18 cellular contexts compared by ENCODE assay signal in genomic region chr16:23343643-23344612, GRCh38. TPM values are rescaled to one million over a fixed set of nuclear protein-coding genes. Genes with fewer than 3 reads are reported as not detected.
"Had no signal": no experiment of that assay in that cellular context is flagged by ENCODE, and none has a peak within 500 bp of the region (broad histone marks: within the 10 kb centered on the region; RNA-seq: fewer than 3 reads in every experiment).

No MANE protein-coding gene starts in this region.

- H3K79me2 ChIP-seq: parathyroid adenoma had no signal

- H3K9ac ChIP-seq: parathyroid adenoma had no signal

- ATAC-seq: activated CD4-positive, alpha-beta T cell treated with anti-CD3 and anti-CD28 coated beads for 36 hours; stimulated activated naive CD8-positive, alpha-beta T cell treated with anti-CD3 and anti-CD28 coated beads, Interleukin-15, Interleukin-2, amounts not matched to agents 100 U/mL and 50 U/mL, for 24 hours had no signal

- H3K36me3 ChIP-seq: tibial artery had no signal

- DNase-seq: activated CD4-positive, alpha-beta T cell treated with anti-CD3 and anti-CD28 coated beads for 36 hours; activated CD4-positive, alpha-beta T cell treated with anti-CD3 and anti-CD28 coated beads, Interleukin-2, amount 50 U/mL, for 48 hours; activated gamma-delta T cell treated with Interleukin-2 at 50 U/mL for 16 hours; activated T-cell treated with anti-CD3 and anti-CD28 coated beads for 4 hours; cerebellar nuclear complex; cortex of kidney; immature natural killer cell; stimulated activated CD4-positive, alpha-beta T cell treated with anti-CD3 and anti-CD28 coated beads, Interleukin-2, amount 100 ng/mL, for 24 hours; stimulated activated naive CD8-positive, alpha-beta T cell treated with anti-CD3 and anti-CD28 coated beads, Interleukin-15, Interleukin-2, amounts not matched to agents 100 U/mL and 50 U/mL, for 24 hours; substantia nigra; tibial artery had no signal

- H2AFZ ChIP-seq: parathyroid adenoma had no signal

- H3K4me3 Mint-ChIP-seq: activated CD4-positive, alpha-beta T cell treated with anti-CD3 and anti-CD28 coated beads for 36 hours; activated naive CD8-positive, alpha-beta T cell; activated T-helper 1 cell treated with anti-CD3 and anti-CD28 coated beads, Interleukin-12 subunit alpha, Interleukin-12 subunit beta, Interleukin-2, Interleukin-4 antibody, amounts not matched to agents 30 ng/mL and 10 ng/mL and 1 ng/mL, durations not matched to agents 14 hours and 24 hours and 36 hours; immature natural killer cell; nephron; T-helper 2 cell treated with Interferon-gamma antibody and Interleukin-4, amounts not matched to agents 5 μg/mL and 100 μg/mL, for 36 hours had no signal

- H3K36me3 Mint-ChIP-seq: activated naive CD8-positive, alpha-beta T cell; immature natural killer cell had no signal

- H3K9me3 Mint-ChIP-seq: activated T-helper 1 cell treated with anti-CD3 and anti-CD28 coated beads, Interleukin-12 subunit alpha, Interleukin-12 subunit beta, Interleukin-2, Interleukin-4 antibody, amounts not matched to agents 30 ng/mL and 10 ng/mL and 1 ng/mL, durations not matched to agents 14 hours and 24 hours and 36 hours; T-helper 2 cell treated with Interferon-gamma antibody and Interleukin-4, amounts not matched to agents 5 μg/mL and 100 μg/mL, for 36 hours had no signal

- H3K4me3 ChIP-seq: tibial artery had no signal

- H3K4me1 ChIP-seq: parathyroid adenoma, tibial artery had no signal

- H3K27ac Mint-ChIP-seq: activated CD4-positive, alpha-beta T cell treated with anti-CD3 and anti-CD28 coated beads for 36 hours; activated naive CD8-positive, alpha-beta T cell; immature natural killer cell; nephron; T-helper 2 cell treated with Interferon-gamma antibody and Interleukin-4, amounts not matched to agents 5 μg/mL and 100 μg/mL, for 36 hours had no signal

- H3K27ac ChIP-seq: parathyroid adenoma, tibial artery had no signal

- H3K4me1 Mint-ChIP-seq: activated CD4-positive, alpha-beta T cell treated with anti-CD3 and anti-CD28 coated beads for 36 hours; immature natural killer cell; nephron had no signal

- H3K9me3 ChIP-seq: tibial artery had no signal

RNA-seq across cellular contexts. Expression of gene SCNN1B, which starts 41.8 kb away (rescaled TPM):
- total RNA-seq: activated CD4-positive, alpha-beta T cell treated with anti-CD3 and anti-CD28 coated beads for 36 hours; activated T-helper 1 cell treated with anti-CD3 and anti-CD28 coated beads, Interleukin-12 subunit alpha, Interleukin-12 subunit beta, Interleukin-2, Interleukin-4 antibody, amounts not matched to agents 30 ng/mL and 10 ng/mL and 1 ng/mL, durations not matched to agents 14 hours and 24 hours and 36 hours; frontal cortex; renal cortical epithelial cell had no signal
- polyA plus RNA-seq: immature natural killer cell had no signal
